Comparison of ENCODE assay signal across 8 cellular contexts in the genomic region with DNA sequence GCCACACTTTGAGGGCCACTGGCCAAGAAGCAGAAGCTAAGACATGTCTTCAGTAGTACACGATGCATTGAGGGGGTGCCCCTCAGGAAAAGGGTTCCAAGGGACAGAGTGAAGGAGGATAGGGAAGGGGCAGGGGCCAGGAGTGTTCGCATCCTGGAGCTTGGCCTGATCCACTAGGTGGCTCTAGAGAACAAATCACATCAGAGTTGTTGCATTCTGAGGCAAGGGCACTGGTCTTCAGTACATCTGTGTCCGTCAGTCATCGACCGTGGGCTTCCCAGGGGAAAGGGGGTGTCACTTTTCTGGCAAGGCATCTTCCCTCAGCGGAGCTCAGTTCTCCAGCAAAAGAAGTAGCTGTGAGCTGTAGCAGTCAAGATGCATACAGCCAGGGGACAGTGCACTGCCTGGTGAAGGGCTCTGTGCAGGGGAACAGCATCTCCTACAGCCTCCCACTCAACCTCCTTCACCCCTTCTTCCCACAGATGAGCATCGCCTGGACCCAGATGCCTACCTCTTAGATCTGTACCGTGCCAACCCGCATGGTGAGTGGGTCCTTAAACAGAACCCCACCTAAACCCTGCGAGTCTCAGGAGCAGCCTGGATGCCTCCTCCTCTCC. TPM values are rescaled to one million over a fixed set of nuclear protein-coding genes. Genes with fewer than 3 reads are reported as not detected.
DNase-seq lines count a peak whose midpoint lies in the region; ATAC-seq, FAIRE-seq and TF ChIP-seq lines count a peak whose summit lies in the region.

No MANE protein-coding gene starts in this region.

- CTCF ChIA-PET in Panc1 (lab: Charles Lee), result interaction anchor here (0.6 to 1.5 kb wide), 2 partner anchors 77 to 103 kb away, joined by 3 to 4 read pairs; no protein-coding TSS in a partner anchor

- peak; percentile 85 for TF ChIP-seq CTCF in BE2C (IDR thresholded peaks at IDR 0.05; ENCODE audit: low read depth, low read length)
- peak; percentile 80 for TF ChIP-seq CTCF in Panc1 (IDR thresholded peaks at IDR 0.05)
- peak; percentile 64 for TF ChIP-seq CTCF in foreskin keratinocyte (conservative IDR thresholded peaks at IDR 0.05)

- no peaks in the 10 kb centered on the region for H3K36me3 ChIP-seq in BE2C
- H3K36me3 ChIP-seq in Panc1 (ENCODE audit: control insufficient read depth, insufficient read depth, low read length), result no peaks in the 10 kb centered on the region

- H3K4me3 ChIP-seq in BE2C (ENCODE audit: low read depth, low read length) (no peak overlapping the region), Panc1 (ENCODE audit: low read depth in 2 of 2, low read length in 2 of 2) (no peak overlapping the region)

- H3K9me3 ChIP-seq in BE2C (no peaks in the 10 kb centered on the region), Panc1 (ENCODE audit: control insufficient read depth, insufficient read depth, low read depth, low read length) (no peaks in the 10 kb centered on the region)

- POLR2A ChIA-PET in Panc1 (lab: Charles Lee), result no interaction called here

- no TSS peak for BruUV-seq in Panc1 (replicated peaks; lab: Mats Ljungman, UMichigan)

- intact Hi-C loops in Panc1 (cut with micrococcal nuclease; ENCODE audit: unreplicated experiment), result loop anchor here (5.0 kb wide), 2 partner anchors 83 to 243 kb away; no protein-coding TSS in a partner anchor

- FAIRE-seq in GM19239 (lab: Jason Lieb, UNC), result no peak

- ATAC-seq in Panc1, result peak; percentile 86
- peak; percentile 33 for ATAC-seq in foreskin keratinocyte
- no peak for ATAC-seq in HG02623 (IDR thresholded peaks at IDR 0.05; ENCODE audit: unreplicated experiment)
- ATAC-seq in HG03159 (IDR thresholded peaks at IDR 0.05; ENCODE audit: unreplicated experiment), result no peak

- H3K27ac ChIP-seq in Panc1 (ENCODE audit: low read length) (no peak overlapping the region), foreskin keratinocyte (no peak overlapping the region)

- H3K4me1 ChIP-seq in BE2C, result no peaks in the 10 kb centered on the region
- no peaks in the 10 kb centered on the region for H3K4me1 ChIP-seq in Panc1 (ENCODE audit: control insufficient read depth, insufficient read depth, low read length)
- H3K4me1 ChIP-seq in foreskin keratinocyte, result no peaks in the 10 kb centered on the region

- H3K27me3 ChIP-seq in BE2C (peaks cover 43% of the 10 kb centered on the region), Panc1 (ENCODE audit: control insufficient read depth, insufficient read depth, low read length) (peaks cover 10% of the 10 kb centered on the region; the same call in 1 of the 2 replicates), foreskin keratinocyte (peaks cover 58% of the 10 kb centered on the region)

- in situ Hi-C loops in Panc1 (cut with HindIII; ENCODE audit: low pct_unique_long_range_greater_than_20kb, low sequenced_read_pairs), result no loop called here

- peak; percentile 60 for DNase-seq in BE2C
- DNase-seq in HCEC 1CT, result peak; percentile 16
- no peak for DNase-seq in Panc1 (ENCODE audit: low read depth, low spot score)
- no peak for DNase-seq in foreskin keratinocyte
- no peak for DNase-seq in GM19239 (ENCODE audit: insufficient read length, low spot score)
- DNase-seq in GM19240 (ENCODE audit: insufficient read length, low spot score), result no peak

RNA-seq across cellular contexts. Expression of a gene that starts 47.8 kb away (rescaled TPM):
- 0.46 TPM for polyA plus RNA-seq in BE2C (2012; ENCODE audit: insufficient read depth, insufficient read length, low read depth)
- total RNA-seq in Panc1 (2021; ENCODE audit: unreplicated experiment) (0.18 TPM), foreskin keratinocyte (0.07 TPM in 2 replicates)
- not detected for polyA plus RNA-seq in Panc1 (2012; ENCODE audit: insufficient read length)
- polyA plus RNA-seq in foreskin keratinocyte, result 0.06 and 0.10 TPM in 2 replicates

Comparison
In these comparisons a context has a peak if more than half of its experiments do, and no peak if none do; other contexts are left out.
1. DNase-seq: peak in BE2C (single experiment) and HCEC 1CT (single experiment); none in Panc1 (single experiment), foreskin keratinocyte (0 of 2), GM19239 (single experiment) and GM19240 (single experiment).
2. ATAC-seq: peak in Panc1 (single experiment) and foreskin keratinocyte (single experiment); none in HG02623 (single experiment) and HG03159 (single experiment).
3. Peak in every context shown above with its lines, with median percentiles within 50 percentile points of each other: CTCF ChIP-seq.